Comparison of ENCODE assay signal across 13 cellular contexts in the genomic region with DNA sequence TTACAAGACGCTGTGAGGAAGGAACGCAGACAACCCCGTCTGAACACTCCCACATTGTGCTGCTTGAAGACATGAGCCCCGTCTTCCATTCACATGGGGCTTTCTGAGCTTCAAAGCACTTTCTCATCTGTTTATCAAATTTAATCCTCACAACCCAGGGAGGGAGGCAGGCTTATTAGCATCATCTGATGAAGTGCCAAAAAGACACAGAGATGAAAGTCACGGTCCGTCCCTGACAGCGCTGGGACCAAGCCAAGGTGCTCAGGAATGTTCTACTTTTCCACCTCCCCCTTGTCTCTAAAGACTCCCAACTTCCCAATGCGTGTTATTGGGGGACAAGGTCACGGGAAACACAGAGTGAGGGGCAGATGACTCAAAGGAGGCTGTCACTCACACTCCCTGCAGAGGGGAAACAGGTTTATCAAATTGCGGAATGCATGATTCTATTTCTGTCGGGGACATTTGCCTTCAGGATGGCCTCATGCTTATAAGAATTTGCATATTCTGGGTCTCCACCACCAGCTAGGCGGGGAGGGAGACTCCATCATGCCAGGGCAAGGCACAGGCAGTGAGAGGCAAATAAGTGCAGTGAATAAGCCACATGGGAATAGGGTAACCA. TPM values are rescaled to one million over a fixed set of nuclear protein-coding genes. Genes with fewer than 3 reads are reported as not detected.
DNase-seq lines count a peak whose midpoint lies in the region; ATAC-seq and TF ChIP-seq lines count a peak whose summit lies in the region.
"Had no signal": no experiment of that assay in that cellular context is flagged by ENCODE, and none has a peak within 500 bp of the region (broad histone marks: within the 10 kb centered on the region; RNA-seq: fewer than 3 reads in every experiment).

No MANE protein-coding gene starts in this region.

- no peaks in the 10 kb centered on the region for H3K9me2 ChIP-seq in DOHH2 (replicated peaks; ENCODE audit: control insufficient read depth, low read length)
- no peaks in the 10 kb centered on the region for H3K9me2 ChIP-seq in Loucy (replicated peaks; ENCODE audit: low read depth, low read length)
- H3K9me2 ChIP-seq in SK-N-SH: no peaks in the 10 kb centered on the region

- TF ChIP-seq CTCF in DOHH2 (IDR thresholded peaks at IDR 0.05; ENCODE audit: low read depth, low read length, poor library complexity, severe bottlenecking) (no peak), Loucy (conservative IDR thresholded peaks at IDR 0.05; ENCODE audit: low read length) (no peak), fibroblast of mammary gland (conservative IDR thresholded peaks at IDR 0.05; ENCODE audit: control insufficient read depth, insufficient read depth, low read depth, low read length) (no peak), SK-N-SH (IDR thresholded peaks at IDR 0.05) (no peak)

- TF ChIP-seq RAD21 in SK-N-SH (IDR thresholded peaks at IDR 0.05; ENCODE audit: low read length): no peak

- POLR2A ChIA-PET in SK-N-SH (lab: Yijun Ruan, JAX): no interaction called here

- 86% methylated on average over 12 of the region's 12 CpGs for WGBS in SK-N-SH (ENCODE audit: low lambda C conversion rate)

- ATAC-seq in GM21515 (IDR thresholded peaks at IDR 0.05; ENCODE audit: unreplicated experiment): peak; percentile 60
- no peak for ATAC-seq in GM21360 (IDR thresholded peaks at IDR 0.05; ENCODE audit: unreplicated experiment)
- ATAC-seq: left colon had no signal

- H3K4me2 ChIP-seq in DOHH2 (ENCODE audit: low read length): peak overlapping the region; percentile 99
- peak overlapping the region; percentile 93 for H3K4me2 ChIP-seq in Loucy (ENCODE audit: low read depth, low read length, poor library complexity, severe bottlenecking)
- H3K4me2 ChIP-seq in SK-N-SH: no peak overlapping the region
- H3K4me2 ChIP-seq: KMS-11 had no signal

- TF ChIP-seq EP300 in SK-N-SH (IDR thresholded peaks at IDR 0.05; ENCODE audit: borderline replicate concordance in 1 of 2, low read depth in 1 of 2, low read length in 1 of 2): no peak

- H3K36me3 ChIP-seq in DOHH2 (ENCODE audit: control insufficient read depth, low read length) (peaks cover 39% of the 10 kb centered on the region), Loucy (ENCODE audit: insufficient read depth, low read length) (peaks cover 49% of the 10 kb centered on the region; the same call in 1 of the 2 replicates), SK-N-SH (replicated peaks in 1 of 2; ENCODE audit: control insufficient read depth in 1 of 2, insufficient read depth in 2 of 2, low read length in 1 of 2) (peaks cover 0 to 60% of the 10 kb centered on the region in 2 experiments)

- H4K20me1 ChIP-seq in DOHH2 (ENCODE audit: control insufficient read depth, insufficient read depth, low read depth, low read length): no peaks in the 10 kb centered on the region
- H4K20me1 ChIP-seq in Loucy (ENCODE audit: insufficient read depth, low read length, poor library complexity, severe bottlenecking): peaks cover 39% of the 10 kb centered on the region
- peaks cover 97% of the 10 kb centered on the region for H4K20me1 ChIP-seq in SK-N-SH (ENCODE audit: insufficient read depth)

- H3K9me3 ChIP-seq in DOHH2 (ENCODE audit: control insufficient read depth, insufficient read depth, low read length) (no peaks in the 10 kb centered on the region), Loucy (ENCODE audit: insufficient read depth, low read depth, low read length) (no peaks in the 10 kb centered on the region), SK-N-SH (no peaks in the 10 kb centered on the region)

- H3K9ac ChIP-seq in Loucy (ENCODE audit: low read depth, low read length, poor library complexity, severe bottlenecking) (peak overlapping the region; percentile 73), SK-N-SH (no peak overlapping the region)
- H3K9ac ChIP-seq: KMS-11 had no signal

- H3K27me3 ChIP-seq in DOHH2 (ENCODE audit: control insufficient read depth, low read length) (no peaks in the 10 kb centered on the region), Loucy (ENCODE audit: insufficient read depth, low read length, poor library complexity, severe bottlenecking) (no peaks in the 10 kb centered on the region), SK-N-SH (ENCODE audit: insufficient read depth) (no peaks in the 10 kb centered on the region)

- peaks cover 88% of the 10 kb centered on the region for H3K79me2 ChIP-seq in DOHH2 (ENCODE audit: control insufficient read depth, low read length)
- H3K79me2 ChIP-seq in Loucy (ENCODE audit: insufficient read depth, low read length): peaks cover 96% of the 10 kb centered on the region
- peaks cover 100% of the 10 kb centered on the region for H3K79me2 ChIP-seq in SK-N-SH (ENCODE audit: insufficient read depth)

- DNase-seq in fibroblast of mammary gland (ENCODE audit: low read depth) (peak; percentile 46), NCI-H146 (lab: John Stamatoyannopoulos, UW) (no peak), SK-N-SH (no peak)
- DNase-seq in stimulated activated naive CD4-positive, alpha-beta T cell (lab: John Stamatoyannopoulos, UW): no peak
- DNase-seq: activated CD4-positive, alpha-beta T cell treated with anti-CD3 and anti-CD28 coated beads, Interleukin-2, amount 50 U/mL, for 1 hour; activated gamma-delta T cell; left colon; stimulated activated CD4-positive, alpha-beta T cell treated with anti-CD3 and anti-CD28 coated beads, Interleukin-4, amount 100 ng/mL, for 1 hour had no signal

- H2AFZ ChIP-seq in Loucy (ENCODE audit: low read length) (no peak overlapping the region), SK-N-SH (ENCODE audit: low read depth) (no peak overlapping the region)

- peak overlapping the region; percentile 79 for H3K4me3 ChIP-seq in DOHH2 (ENCODE audit: low read length)
- peak overlapping the region; percentile 84 for H3K4me3 ChIP-seq in Loucy (ENCODE audit: low read length, poor library complexity, severe bottlenecking)
- no peak overlapping the region for H3K4me3 ChIP-seq in fibroblast of mammary gland (ENCODE audit: control insufficient read depth, low read depth, low read length)
- H3K4me3 ChIP-seq in SK-N-SH (ENCODE audit: low read depth in 2 of 2, low read length in 1 of 2): no peak overlapping the region

- peaks cover 28% of the 10 kb centered on the region for H3F3A ChIP-seq in DOHH2 (ENCODE audit: control insufficient read depth, insufficient read depth)
- H3F3A ChIP-seq in Loucy (ENCODE audit: low read depth): peaks cover 10% of the 10 kb centered on the region
- H3F3A ChIP-seq in SK-N-SH (replicated peaks; ENCODE audit: insufficient read depth): peaks cover 11% of the 10 kb centered on the region

- H3K4me1 ChIP-seq in DOHH2 (ENCODE audit: control insufficient read depth, low read length) (peaks cover 83% of the 10 kb centered on the region), Loucy (ENCODE audit: insufficient read depth, low read length, poor library complexity, severe bottlenecking) (peaks cover 72% of the 10 kb centered on the region), SK-N-SH (ENCODE audit: control insufficient read depth in 1 of 2, insufficient read depth in 2 of 2, low read depth in 1 of 2, low read length in 1 of 2) (peaks cover 0 to 31% of the 10 kb centered on the region in 2 experiments; a peak in 1 of 4 replicates)

- CTCF ChIA-PET in SK-N-SH (lab: Yijun Ruan, JAX): no interaction called here

- peak overlapping the region; percentile 98 for H3K27ac ChIP-seq in DOHH2 (ENCODE audit: low read depth, low read length)
- no peak overlapping the region for H3K27ac ChIP-seq in SK-N-SH (ENCODE audit: low read depth in 2 of 2, low read length in 1 of 2)
- H3K27ac ChIP-seq: KMS-11 had no signal

TF ChIP-seq in SK-N-SH, 30 proteins besides CTCF, POLR2A, EP300 and RAD21:
- TF ChIP-seq NRF1 (IDR thresholded peaks at IDR 0.05; ENCODE audit: low read depth, low read length): no peak
- TF ChIP-seq ELF1 (IDR thresholded peaks at IDR 0.05): no peak
- TF ChIP-seq FOXM1 (IDR thresholded peaks at IDR 0.05; ENCODE audit: low read depth): no peak
- TF ChIP-seq, protein P1, sequence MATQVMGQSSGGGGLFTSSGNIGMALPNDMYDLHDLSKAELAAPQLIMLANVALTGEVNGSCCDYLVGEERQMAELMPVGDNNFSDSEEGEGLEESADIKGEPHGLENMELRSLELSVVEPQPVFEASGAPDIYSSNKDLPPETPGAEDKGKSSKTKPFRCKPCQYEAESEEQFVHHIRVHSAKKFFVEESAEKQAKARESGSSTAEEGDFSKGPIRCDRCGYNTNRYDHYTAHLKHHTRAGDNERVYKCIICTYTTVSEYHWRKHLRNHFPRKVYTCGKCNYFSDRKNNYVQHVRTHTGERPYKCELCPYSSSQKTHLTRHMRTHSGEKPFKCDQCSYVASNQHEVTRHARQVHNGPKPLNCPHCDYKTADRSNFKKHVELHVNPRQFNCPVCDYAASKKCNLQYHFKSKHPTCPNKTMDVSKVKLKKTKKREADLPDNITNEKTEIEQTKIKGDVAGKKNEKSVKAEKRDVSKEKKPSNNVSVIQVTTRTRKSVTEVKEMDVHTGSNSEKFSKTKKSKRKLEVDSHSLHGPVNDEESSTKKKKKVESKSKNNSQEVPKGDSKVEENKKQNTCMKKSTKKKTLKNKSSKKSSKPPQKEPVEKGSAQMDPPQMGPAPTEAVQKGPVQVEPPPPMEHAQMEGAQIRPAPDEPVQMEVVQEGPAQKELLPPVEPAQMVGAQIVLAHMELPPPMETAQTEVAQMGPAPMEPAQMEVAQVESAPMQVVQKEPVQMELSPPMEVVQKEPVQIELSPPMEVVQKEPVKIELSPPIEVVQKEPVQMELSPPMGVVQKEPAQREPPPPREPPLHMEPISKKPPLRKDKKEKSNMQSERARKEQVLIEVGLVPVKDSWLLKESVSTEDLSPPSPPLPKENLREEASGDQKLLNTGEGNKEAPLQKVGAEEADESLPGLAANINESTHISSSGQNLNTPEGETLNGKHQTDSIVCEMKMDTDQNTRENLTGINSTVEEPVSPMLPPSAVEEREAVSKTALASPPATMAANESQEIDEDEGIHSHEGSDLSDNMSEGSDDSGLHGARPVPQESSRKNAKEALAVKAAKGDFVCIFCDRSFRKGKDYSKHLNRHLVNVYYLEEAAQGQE (IDR thresholded peaks at IDR 0.05; ENCODE audit: low read depth, low read length): no peak

RNA-seq across cellular contexts. Expression of gene XYLT1, which starts 10.7 kb away (rescaled TPM):
- polyA plus RNA-seq in SK-N-SH (2012; rRNA removed): 16.6 and 17.6 TPM in 2 replicates
- polyA plus RNA-seq in SK-N-SH (2012; cell fraction: cytosol; rRNA removed): 14.3 and 18.1 TPM in 2 replicates
- 13.7 and 20.5 TPM in 2 replicates for polyA plus RNA-seq in SK-N-SH (2012; cell fraction: nucleus; rRNA removed)

Comparison
In these comparisons a context has a peak if more than half of its experiments do, and no peak if none do; other contexts are left out.
1. H3K4me3 ChIP-seq: peak in DOHH2 (single experiment) and Loucy (single experiment); none in fibroblast of mammary gland (single experiment) and SK-N-SH (0 of 2).